Comparison of ENCODE assay signal across 1 cellular context in genomic region chr5:158977642-158978041, GRCh38.
TF ChIP-seq lines count a peak whose summit lies in the region.

No MANE protein-coding gene starts in this region.

TF ChIP-seq in IMR-90, 13 proteins besides CTCF, POLR2A, EP300 and RAD21 (continued from another document):
- TF ChIP-seq ELK1 (IDR thresholded peaks at IDR 0.05; ENCODE audit: borderline replicate concordance, low read depth, low read length), result no peak
